Comparison of ENCODE assay signal across 8 cellular contexts in the genomic region with DNA sequence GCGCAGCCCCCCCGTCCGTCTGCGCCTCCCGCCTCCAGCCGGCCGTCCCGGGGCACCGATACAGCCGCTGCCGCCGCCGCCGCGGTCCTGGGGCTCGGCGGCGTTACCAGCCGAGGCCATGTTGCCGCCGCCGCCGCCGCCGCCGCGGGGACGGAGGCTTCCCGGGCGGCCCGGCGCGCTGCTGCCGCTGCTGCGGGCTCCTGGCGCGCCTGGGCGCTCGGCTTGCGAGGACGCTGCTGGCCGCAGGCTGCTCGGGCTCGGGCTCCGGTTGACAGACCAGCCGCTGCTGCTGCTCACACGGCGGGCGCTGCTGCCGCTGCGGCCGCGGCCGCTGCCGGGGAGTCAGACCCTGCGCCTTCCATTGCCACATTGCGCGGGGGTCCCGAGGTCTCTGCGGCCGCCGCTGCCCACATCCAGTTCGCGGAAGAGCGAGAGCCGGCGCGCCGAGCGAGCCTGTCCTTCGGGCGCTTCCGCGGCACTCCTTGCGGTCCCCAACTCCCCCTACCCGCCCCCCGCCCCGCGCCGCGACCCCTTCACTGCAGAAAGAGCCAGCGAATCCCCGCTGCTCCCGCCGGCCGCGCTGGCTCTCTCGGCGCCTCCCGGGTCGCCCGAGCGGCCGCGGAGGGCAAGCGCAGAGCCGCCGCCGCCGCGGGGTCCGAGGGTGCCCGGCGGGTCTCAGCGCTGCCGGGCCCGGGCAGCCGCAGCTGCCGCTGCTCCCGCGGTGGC. TPM values are rescaled to one million over a fixed set of nuclear protein-coding genes. Genes with fewer than 3 reads are reported as not detected.
DNase-seq lines count a peak whose midpoint lies in the region; ATAC-seq, FAIRE-seq and TF ChIP-seq lines count a peak whose summit lies in the region.

No MANE protein-coding gene starts in this region.

- no peak for FAIRE-seq in keratinocyte (lab: Jason Lieb, UNC)

- peak overlapping the region; percentile 73 to 78 for H3K27ac ChIP-seq in ascending aorta
- peak overlapping the region; percentile 36 for H3K27ac ChIP-seq in keratinocyte (ENCODE audit: control insufficient read depth, insufficient read depth, low read length)
- peak overlapping the region; percentile 96 for H3K27ac ChIP-seq in substantia nigra (ENCODE audit: low read depth, low read length, poor library complexity, severe bottlenecking)

- H3K79me2 ChIP-seq in keratinocyte (ENCODE audit: control insufficient read depth, insufficient read depth, low read length) = no peaks in the 10 kb centered on the region

- H3K4me3 ChIP-seq in MG63 (peak overlapping the region; percentile 73), ascending aorta (peak overlapping the region; percentile 85 to 86), keratinocyte (ENCODE audit: control insufficient read depth in 2 of 3, extremely low read depth in 1 of 3, insufficient read depth in 2 of 3, low read depth in 1 of 3, low read length in 3 of 3) (peak overlapping the region; percentile 73 to 95 (median 91))

- intact Hi-C loops in ascending aorta (cut with DNase I) = loop anchor here (5.0 to 10.0 kb wide), 3 partner anchors 421 to 1109 kb away; partner anchors contain the start of gene CDC14B

- H4K20me1 ChIP-seq in keratinocyte (ENCODE audit: control insufficient read depth, extremely low read depth, insufficient read depth, low read length) = no peaks in the 10 kb centered on the region

- dilution Hi-C loops in keratinocyte (cut with MboI; ENCODE audit: extremely low pct_ligation_motif_present, low sequenced_read_pairs) = no loop called here

- H3K27me3 ChIP-seq in MG63 (no peaks in the 10 kb centered on the region), ascending aorta (no peaks in the 10 kb centered on the region), keratinocyte (ENCODE audit: control insufficient read depth, extremely low read depth, insufficient read depth, low read length) (no peaks in the 10 kb centered on the region)

- TF ChIP-seq CTCF in ascending aorta (IDR thresholded peaks at IDR 0.05) = no peak
- no peak for TF ChIP-seq CTCF in keratinocyte (optimal IDR thresholded peaks at IDR 0.05 in 1 of 3, IDR thresholded peaks at IDR 0.05 in 1 of 3, conservative IDR thresholded peaks at IDR 0.05 in 1 of 3; ENCODE audit: extremely low read depth in 1 of 3, insufficient read depth in 2 of 3, low read length in 3 of 3)

- H2AFZ ChIP-seq in keratinocyte (ENCODE audit: control insufficient read depth, low read length) = peak overlapping the region; percentile 90

- no peak for ATAC-seq in esophagus mucosa
- no peak for ATAC-seq in HG02840 (IDR thresholded peaks at IDR 0.05; ENCODE audit: low FRiP score, unreplicated experiment)
- ATAC-seq in GM19324 (IDR thresholded peaks at IDR 0.05; ENCODE audit: low FRiP score, unreplicated experiment) = no peak

- H3K4me1 ChIP-seq in ascending aorta = peaks cover 6 to 12% of the 10 kb centered on the region in 2 donors
- peaks cover 23% of the 10 kb centered on the region for H3K4me1 ChIP-seq in keratinocyte (ENCODE audit: control insufficient read depth, extremely low read depth, insufficient read depth, low read length)

- peak overlapping the region; percentile 98 for H3K4me2 ChIP-seq in keratinocyte (ENCODE audit: control insufficient read depth, extremely low read depth, insufficient read depth, low read depth, low read length)

- no peaks in the 10 kb centered on the region for H3K9me1 ChIP-seq in keratinocyte (ENCODE audit: control insufficient read depth, extremely low read depth, insufficient read depth, low read length)

- H3K36me3 ChIP-seq in MG63 (no peaks in the 10 kb centered on the region), ascending aorta (no peaks in the 10 kb centered on the region), keratinocyte (ENCODE audit: control insufficient read depth in 2 of 2, extremely low read depth in 1 of 2, insufficient read depth in 2 of 2, low read length in 2 of 2) (no peaks in the 10 kb centered on the region)

- DNase-seq in ELR (ENCODE audit: low read depth) (peak; percentile 47), MG63 (peak; percentile 39), ascending aorta (ENCODE audit: low spot score in 2 of 2) (no peak), keratinocyte (ENCODE audit: low read depth, low spot score) (no peak), substantia nigra (lab: John Stamatoyannopoulos, UW) (peak in 4 of 49 donors; percentile 23 to 56 (median 27))

- H3K9ac ChIP-seq in keratinocyte (ENCODE audit: control insufficient read depth, extremely low read depth, insufficient read depth, low read length) = peak overlapping the region; percentile 81

- H3K9me3 ChIP-seq in MG63 (no peaks in the 10 kb centered on the region), ascending aorta (no peaks in the 10 kb centered on the region), keratinocyte (ENCODE audit: control insufficient read depth, low read depth, low read length) (no peaks in the 10 kb centered on the region)

RNA-seq across cellular contexts. Expression of gene PTCH1, which starts 8.4 kb away (rescaled TPM):
- 2.0 and 2.4 TPM in 2 replicates for total RNA-seq in MG63 (2014; rRNA removed; shearing (Covaris generic); ENCODE audit: low replicate concordance)
- total RNA-seq in ascending aorta = 25.2 TPM
- polyA plus RNA-seq in keratinocyte = 0.82 to 1.7 TPM (median 1.5 TPM) in 3 replicates
- polyA plus RNA-seq in keratinocyte (2011; ENCODE audit: low read depth) = 2.2 TPM
- 0.91 and 1.1 TPM in 2 replicates for polyA plus RNA-seq in keratinocyte (2011; cell fraction: cytosol; rRNA removed)
- polyA plus RNA-seq in keratinocyte (2011; cell fraction: nucleus; rRNA removed) = 5.1 and 5.9 TPM in 2 replicates
- 1.6 and 2.7 TPM in 2 replicates for polyA plus RNA-seq in keratinocyte (2012; ENCODE audit: low replicate concordance)
- polyA minus RNA-seq in keratinocyte = 1.3 to 11.4 TPM (median 8.5 TPM) in 3 replicates
- 9.8 TPM for polyA minus RNA-seq in keratinocyte (2011; cell fraction: cytosol; rRNA and poly(A)+ RNA removed)
- 6.8 and 15.2 TPM in 2 replicates for polyA minus RNA-seq in keratinocyte (2011; cell fraction: nucleus; rRNA and poly(A)+ RNA removed)
- total RNA-seq in esophagus mucosa = 3.9 TPM

Comparison
In these comparisons a context has a peak if more than half of its experiments do, and no peak if none do; other contexts are left out.
1. DNase-seq: peak in ELR (single experiment) and MG63 (single experiment); none in ascending aorta (0 of 2) and keratinocyte (single experiment).
2. H3K27ac ChIP-seq: peak in every context shown above with its lines; median percentile 96 in substantia nigra; 76 in ascending aorta; 36 in keratinocyte.
3. Peak in every context shown above with its lines, with median percentiles within 50 percentile points of each other: H3K4me3 ChIP-seq.